ENCODE assay signal across 14 cellular contexts in genomic region chr11:119461250-119461963, GRCh38. TPM values are rescaled to one million over a fixed set of nuclear protein-coding genes. Genes with fewer than 3 reads are reported as not detected.
DNase-seq lines count a peak whose midpoint lies in the region; ATAC-seq and TF ChIP-seq lines count a peak whose summit lies in the region.
"Had no signal": no experiment of that assay in that cellular context is flagged by ENCODE, and none has a peak within 500 bp of the region (broad histone marks: within the 10 kb centered on the region; RNA-seq: fewer than 3 reads in every experiment).

No MANE protein-coding gene starts in this region.

- intact Hi-C loops in IMR-90 (cut with micrococcal nuclease), result no loop called here
- intact Hi-C loops in PC-3 (cut with micrococcal nuclease), result no loop called here
- intact Hi-C loops in sigmoid colon (cut with DNase I), result no loop called here

- BruUV-seq in IMR-90 (replicated peaks; lab: Mats Ljungman, UMichigan), result no TSS peak
- BruUV-seq in PC-3 (replicated peaks; lab: Mats Ljungman, UMichigan), result no TSS peak

- H2AK9ac ChIP-seq in IMR-90 (replicated peaks; ENCODE audit: low read depth, low read length, poor library complexity), result peak overlapping the region; percentile 75

- peak overlapping the region; percentile 70 for H3K56ac ChIP-seq in IMR-90 (ENCODE audit: extremely low read depth, insufficient read depth, low read length)

- no peaks in the 10 kb centered on the region for H3F3A ChIP-seq in PC-3 (ENCODE audit: low read length, unreplicated experiment)

- H4K8ac ChIP-seq in IMR-90 (ENCODE audit: low read depth in 2 of 2, low read length in 2 of 2), result peak overlapping the region; percentile 70 to 75

- peak overlapping the region; percentile 77 for H2AFZ ChIP-seq in IMR-90 (replicated peaks; ENCODE audit: low read length, poor library complexity)
- peak overlapping the region; percentile 63 for H2AFZ ChIP-seq in PC-3 (ENCODE audit: low read length)

- TF ChIP-seq RAD21 in IMR-90 (IDR thresholded peaks at IDR 0.05; ENCODE audit: low read length), result no peak

- H3K14ac ChIP-seq in IMR-90 (replicated peaks; ENCODE audit: low read depth, low read length), result peak overlapping the region; percentile 79

- peak overlapping the region; percentile 80; the same call in 1 of the 2 replicates for H3K23ac ChIP-seq in IMR-90 (ENCODE audit: low read depth, low read length)

- in situ Hi-C loops in IMR-90 (cut with MboI; ENCODE audit: low sequenced_read_pairs), result no loop called here

- TF ChIP-seq POLR2A in IMR-90 (IDR thresholded peaks at IDR 0.05; ENCODE audit: low read depth, low read length), result no peak
- TF ChIP-seq POLR2A in sigmoid colon (IDR thresholded peaks at IDR 0.05), result no peak

- H2BK5ac ChIP-seq in IMR-90 (ENCODE audit: low read depth, low read length, poor library complexity, severe bottlenecking), result peak overlapping the region; percentile 76

- peak overlapping the region; percentile 93 for H2BK20ac ChIP-seq in IMR-90 (ENCODE audit: low read depth, low read length)

- peak overlapping the region; percentile 88 for H3K4ac ChIP-seq in IMR-90 (ENCODE audit: low read depth, low read length)

- no peaks in the 10 kb centered on the region for H3K9me2 ChIP-seq in PC-3 (replicated peaks; ENCODE audit: low read length)

- peak overlapping the region; percentile 55 for H2BK15ac ChIP-seq in IMR-90 (ENCODE audit: low read depth, low read length)

- H3K4me1 ChIP-seq in IMR-90 (ENCODE audit: control insufficient read depth, insufficient read depth, low read length) (peaks cover 21% of the 10 kb centered on the region), PC-3 (ENCODE audit: insufficient read depth, low read length) (peaks cover 19% of the 10 kb centered on the region), sigmoid colon (peaks cover 0 to 8% (median 3%) of the 10 kb centered on the region in 4 donors)

- peak overlapping the region; percentile 82 for H4K91ac ChIP-seq in IMR-90 (ENCODE audit: insufficient read depth, low read depth, low read length)

- H3K79me1 ChIP-seq in IMR-90 (ENCODE audit: low read depth in 1 of 2, low read length in 2 of 2), result peaks cover 0 to 8% of the 10 kb centered on the region in 2 experiments; a peak in 1 of 4 replicates

- DNase-seq in IMR-90, result peak; percentile 54
- DNase-seq in PC-3, result peak; percentile 36
- DNase-seq in foreskin fibroblast, result peak; percentile 38 to 73
- no peak for DNase-seq in NCI-H187 treated with DMSO at 0.1 percent for 48 hours (lab: John Stamatoyannopoulos, UW)
- DNase-seq in sigmoid colon, result no peak
- DNase-seq: activated CD8-positive, alpha-beta T cell treated with anti-CD3 and anti-CD28 coated beads for 36 hours; activated effector memory CD4-positive, alpha-beta T cell treated with Interleukin-2 at 50 U/mL for 16 hours; CD4-positive, alpha-beta T cell; heart left ventricle; NCI-H526; small intestine had no signal

- H3K27ac ChIP-seq in IMR-90 (ENCODE audit: insufficient read depth, low read length), result peak overlapping the region; percentile 58
- H3K27ac ChIP-seq in PC-3 (ENCODE audit: low read length), result peak overlapping the region; percentile 42
- H3K27ac ChIP-seq in skin epidermis, result peak overlapping the region in 19 of 21 experiments; percentile 20 to 89 (median 55)
- H3K27ac ChIP-seq in sigmoid colon, result peak overlapping the region in 2 of 4 donors; percentile 1 to 34

- H3K36me3 ChIP-seq in IMR-90 (ENCODE audit: control insufficient read depth, insufficient read depth, low read length) (no peaks in the 10 kb centered on the region), PC-3 (ENCODE audit: low read depth, low read length) (no peaks in the 10 kb centered on the region), sigmoid colon (no peaks in the 10 kb centered on the region)
- H3K36me3 ChIP-seq: heart left ventricle, SJCRH30 had no signal

- H3K9ac ChIP-seq in IMR-90 (ENCODE audit: low read depth, low read length) (peak overlapping the region; percentile 5; the same call in 1 of the 2 replicates), PC-3 (ENCODE audit: low read length) (no peak overlapping the region)

- peak overlapping the region; percentile 52 for H2AK5ac ChIP-seq in IMR-90 (ENCODE audit: low read depth, low read length)

- WGBS in IMR-90 (ENCODE audit: extremely low coverage in 2 of 2, insufficient read length in 1 of 2), 2 experiments, result 40% methylated on average over 1 of the region's 4 CpGs; no CpG with 5 or more reads in 1 of the 2 experiments
- WGBS in sigmoid colon, 2 donors, result 21 to 47% methylated on average over 4 of the region's 4 CpGs

- ATAC-seq in IMR-90 (ENCODE audit: low read depth) (peak; percentile 48), PC-3 (peak; percentile 87), HG02938 (IDR thresholded peaks at IDR 0.05; ENCODE audit: unreplicated experiment) (no peak)
- ATAC-seq: activated CD8-positive, alpha-beta T cell treated with anti-CD3 and anti-CD28 coated beads for 36 hours had no signal

- H3K27me3 ChIP-seq in IMR-90 (ENCODE audit: control insufficient read depth, insufficient read depth, low read length) (no peaks in the 10 kb centered on the region), PC-3 (ENCODE audit: low read length) (no peaks in the 10 kb centered on the region), sigmoid colon (no peaks in the 10 kb centered on the region)
- H3K27me3 ChIP-seq: heart left ventricle, SJCRH30 had no signal

- TF ChIP-seq CTCF in IMR-90 (conservative IDR thresholded peaks at IDR 0.05; ENCODE audit: low read depth, low read length) (no peak), PC-3 (conservative IDR thresholded peaks at IDR 0.05; ENCODE audit: low read depth, low read length) (no peak), foreskin fibroblast (IDR thresholded peaks at IDR 0.05; ENCODE audit: low read depth, low read length) (no peak), sigmoid colon (IDR thresholded peaks at IDR 0.05) (no peak)

- H3K18ac ChIP-seq in IMR-90 (ENCODE audit: low read depth, low read length), result peak overlapping the region; percentile 26

- POLR2A ChIA-PET in IMR-90 (lab: Charles Lee; ENCODE audit: unreplicated experiment), result no interaction called here
- POLR2A ChIA-PET in PC-3 (lab: Charles Lee; ENCODE audit: unreplicated experiment), result no interaction called here

- TF ChIP-seq EP300 in sigmoid colon (IDR thresholded peaks at IDR 0.05), result no peak

- CTCF ChIA-PET in IMR-90 (lab: Yijun Ruan, JAX) (interaction anchor here (0.6 to 1.2 kb wide), 5 partner anchors 9 to 105 kb away, joined by 3 to 7 read pairs (median 5); no protein-coding TSS in a partner anchor), PC-3 (lab: Charles Lee) (no interaction called here)

- H3K9me3 ChIP-seq in IMR-90 (ENCODE audit: control insufficient read depth, insufficient read depth, low read length), result no peaks in the 10 kb centered on the region
- no peaks in the 10 kb centered on the region for H3K9me3 ChIP-seq in PC-3 (ENCODE audit: low read length)
- no peaks in the 10 kb centered on the region for H3K9me3 ChIP-seq in sigmoid colon
- H3K9me3 ChIP-seq: SJCRH30 had no signal

- peak overlapping the region; percentile 95 for H2BK120ac ChIP-seq in IMR-90 (ENCODE audit: low read depth, low read length)

- no peaks in the 10 kb centered on the region for H3K79me2 ChIP-seq in PC-3 (ENCODE audit: low read length)

- H4K20me1 ChIP-seq in IMR-90 (ENCODE audit: insufficient read depth, low read length), result no peaks in the 10 kb centered on the region
- H4K20me1 ChIP-seq in PC-3 (ENCODE audit: low read length), result no peaks in the 10 kb centered on the region

- peaks cover 20% of the 10 kb centered on the region for H3K9me1 ChIP-seq in IMR-90 (ENCODE audit: insufficient read depth, low read length)

- dilution Hi-C loops in IMR-90 (cut with HindIII; ENCODE audit: low sequenced_read_pairs, unreplicated experiment), result no loop called here

- H3K4me2 ChIP-seq in IMR-90 (ENCODE audit: low read depth, low read length) (no peak overlapping the region), PC-3 (ENCODE audit: low read length) (peak overlapping the region; percentile 47)

- H4K5ac ChIP-seq in IMR-90 (ENCODE audit: low read depth, low read length), result peak overlapping the region; percentile 15

- H3K4me3 ChIP-seq in IMR-90 (ENCODE audit: insufficient read depth, low read depth, low read length) (no peak overlapping the region), PC-3 (ENCODE audit: low read length) (no peak overlapping the region), foreskin fibroblast (ENCODE audit: low read depth in 1 of 2, low read length in 2 of 2) (no peak overlapping the region), skin epidermis (no peak overlapping the region), sigmoid colon (no peak overlapping the region)
- H3K4me3 ChIP-seq: heart left ventricle, SJCRH30 had no signal

TF ChIP-seq in IMR-90, 13 proteins besides CTCF, POLR2A, EP300 and RAD21 (continues in another document):
- no peak for TF ChIP-seq CHD1 (IDR thresholded peaks at IDR 0.05; ENCODE audit: low read depth, low read length)
- no peak for TF ChIP-seq CEBPB (IDR thresholded peaks at IDR 0.05; ENCODE audit: low read depth, low read length)
- no peak for TF ChIP-seq RFX5 (IDR thresholded peaks at IDR 0.05; ENCODE audit: low read depth, low read length)
- no peak for TF ChIP-seq MAFK (IDR thresholded peaks at IDR 0.05; ENCODE audit: low read depth, low read length)
- TF ChIP-seq USF2 (IDR thresholded peaks at IDR 0.05; ENCODE audit: low read depth, low read length), result no peak
- TF ChIP-seq BHLHE40 (IDR thresholded peaks at IDR 0.05; ENCODE audit: low read depth, low read length), result no peak
- TF ChIP-seq MXI1 (IDR thresholded peaks at IDR 0.05; ENCODE audit: borderline replicate concordance, low read depth, low read length), result no peak
- TF ChIP-seq MAZ (IDR thresholded peaks at IDR 0.05; ENCODE audit: borderline replicate concordance, low read depth, low read length), result no peak
- TF ChIP-seq FOS (IDR thresholded peaks at IDR 0.05; ENCODE audit: low read depth, low read length), result no peak
- TF ChIP-seq NFE2L2 (IDR thresholded peaks at IDR 0.05; ENCODE audit: low read depth, low read length), result no peak
- no peak for TF ChIP-seq RCOR1 (IDR thresholded peaks at IDR 0.05; ENCODE audit: insufficient replicate concordance, low read length)

RNA-seq across cellular contexts. Expression of gene THY1, which starts 38.4 kb away (rescaled TPM):
- 703 and 816 TPM in 2 replicates for total RNA-seq in IMR-90 (2012; rRNA removed)
- polyA plus RNA-seq in IMR-90 (2012; rRNA removed), result 1,657 and 2,603 TPM in 2 replicates
- 329 and 2,274 TPM in 2 replicates for polyA plus RNA-seq in IMR-90 (2012; cell fraction: cytosol; rRNA removed)
- 846 and 954 TPM in 2 replicates for polyA plus RNA-seq in IMR-90 (2012; cell fraction: nucleus; rRNA removed; ENCODE audit: low replicate concordance)
- not detected in 2 replicates for total RNA-seq in PC-3 (2014; rRNA removed)
- 100 to 1,000 TPM in 1 of 4 donors, 10 to 100 TPM in 3; 10.4 to 214 (median 71.5) TPM for total RNA-seq in sigmoid colon
- 10 to 100 TPM in 1 of 3 donors, 1 to 10 TPM in 2; 5.3 to 61.1 (median 5.4) TPM for polyA plus RNA-seq in sigmoid colon
- total RNA-seq: CD4-positive, alpha-beta T cell had no signal

Comparison
In these comparisons a context has a peak if more than half of its experiments do, and no peak if none do; other contexts are left out.
1. DNase-seq: peak in IMR-90 (single experiment), PC-3 (single experiment) and foreskin fibroblast (2 of 2); none in NCI-H187 treated with DMSO at 0.1 percent for 48 hours (single experiment) and sigmoid colon (single experiment).
2. RNA of gene THY1, which starts 38.4 kb away (total RNA-seq): 703 to 816 TPM in IMR-90 and 10.4 to 214 TPM in sigmoid colon; not detected in PC-3; every median in the first group is over 10 times any median in the second.